Comparison of ENCODE assay signal across 24 cellular contexts in genomic region chr4:5797866-5798265, GRCh38.
"Had no signal": no experiment of that assay in that cellular context is flagged by ENCODE, and none has a peak within 500 bp of the region (broad histone marks: within the 10 kb centered on the region; RNA-seq: fewer than 3 reads in every experiment).

No MANE protein-coding gene starts in this region.

- H3K27me3 Mint-ChIP-seq: memory B cell, progenitor cell of endocrine pancreas, type B pancreatic cell had no signal

- H3K4me3 ChIP-seq: lung, ovary, right atrium auricular region, stomach, testis, tibial artery had no signal

- H3K4me1 Mint-ChIP-seq: immature natural killer cell, memory B cell, mesothelial cell of epicardium, nephron progenitor cell had no signal

- H3K4me1 ChIP-seq: right atrium auricular region, stomach, testis, tibial artery had no signal

- H3K9me3 ChIP-seq: ovary, right atrium auricular region, stomach, testis, tibial artery had no signal

- H3K4me3 Mint-ChIP-seq: immature natural killer cell; memory B cell; mesothelial cell of epicardium; naive thymus-derived CD8-positive, alpha-beta T cell; nephron progenitor cell; type B pancreatic cell had no signal

- H3K9me3 Mint-ChIP-seq: immature natural killer cell, type B pancreatic cell had no signal

- H3K27me3 ChIP-seq: ovary, right atrium auricular region, stomach, testis, tibial artery had no signal

- FAIRE-seq: frontal cortex, keratinocyte had no signal

- ATAC-seq: left lobe of liver; naive thymus-derived CD8-positive, alpha-beta T cell had no signal

- DNase-seq: caudate nucleus; cerebellar nuclear complex; cortex of kidney; hypothalamus; immature natural killer cell; naive thymus-derived CD8-positive, alpha-beta T cell; nephron progenitor cell; occipital lobe; stimulated activated CD4-positive, alpha-beta T cell treated with anti-CD3 and anti-CD28 coated beads, Interleukin-15, amount 100 ng/mL, for 24 hours; stimulated activated CD4-positive, alpha-beta T cell treated with anti-CD3 and anti-CD28 coated beads, Interleukin-2, amount 100 ng/mL, for 48 hours; stimulated activated naive CD4-positive, alpha-beta T cell had no signal

- H3K36me3 ChIP-seq: ovary had no signal

- H3K27ac ChIP-seq: ovary, right atrium auricular region, stomach, testis, tibial artery had no signal

- H3K27ac Mint-ChIP-seq: immature natural killer cell; memory B cell; mesothelial cell of epicardium; naive thymus-derived CD8-positive, alpha-beta T cell; nephron progenitor cell; progenitor cell of endocrine pancreas; type B pancreatic cell had no signal
